ENCODE assay signal across 31 cellular contexts in genomic region chr15:81281925-81282895, GRCh38. TPM values are rescaled to one million over a fixed set of nuclear protein-coding genes. Genes with fewer than 3 reads are reported as not detected.
DNase-seq lines count a peak whose midpoint lies in the region; ATAC-seq, FAIRE-seq and TF ChIP-seq lines count a peak whose summit lies in the region.
"Had no signal": no experiment of that assay in that cellular context is flagged by ENCODE, and none has a peak within 500 bp of the region (broad histone marks: within the 10 kb centered on the region; RNA-seq: fewer than 3 reads in every experiment).

No MANE protein-coding gene starts in this region.

- peaks cover 17% of the 10 kb centered on the region for H3K36me3 Mint-ChIP-seq in activated naive CD4-positive, alpha-beta T cell treated with anti-CD3 and anti-CD28 coated beads, Interleukin-2, amount 50 U/mL, for 24 hours
- H3K36me3 Mint-ChIP-seq in activated naive CD4-positive, alpha-beta T cell treated with anti-CD3 and anti-CD28 coated beads, Interleukin-2, amount 50 U/mL, for 72 hours, result peaks cover 21 to 38% of the 10 kb centered on the region in 2 donors

- H3K9me3 ChIP-seq in esophagus squamous epithelium, result peaks cover 0 to 2% (median 0%) of the 10 kb centered on the region in 3 donors
- H3K9me3 ChIP-seq: mucosa of descending colon, SJSA1, thyroid gland had no signal

- H3K27ac ChIP-seq in esophagus squamous epithelium, result peak overlapping the region in 3 of 4 donors; percentile 32 to 67 (median 55)
- H3K27ac ChIP-seq: heart right ventricle, left lung, parathyroid adenoma, PC-9, right atrium auricular region, SJSA1, thyroid gland had no signal

- H3K4me3 Mint-ChIP-seq in activated naive CD4-positive, alpha-beta T cell treated with anti-CD3 and anti-CD28 coated beads, Interleukin-2, amount 50 U/mL, for 24 hours, result no peak overlapping the region
- H3K4me3 Mint-ChIP-seq: activated CD4-positive, alpha-beta T cell treated with anti-CD3 and anti-CD28 coated beads for 36 hours; activated naive CD8-positive, alpha-beta T cell treated with anti-CD3 and anti-CD28 coated beads, Interleukin-2, amount 10 ng/mL, durations not matched to agents 7 days and 5 days; activated T-helper 1 cell treated with anti-CD3 and anti-CD28 coated beads, Interleukin-12 subunit alpha, Interleukin-12 subunit beta, Interleukin-2, Interleukin-4 antibody, amounts not matched to agents 30 ng/mL and 10 ng/mL and 1 ng/mL, durations not matched to agents 14 hours and 24 hours and 36 hours; CD14-positive monocyte; central memory CD8-positive, alpha-beta T cell; neural crest cell had no signal

- intact Hi-C loops in esophagus squamous epithelium (cut with DNase I), result no loop called here

- FAIRE-seq in GM12891 (lab: Jason Lieb, UNC), result peak; percentile 5
- FAIRE-seq: G401.6, TTC549 had no signal

- DNase-seq in activated naive CD4-positive, alpha-beta T cell treated with anti-CD3 and anti-CD28 coated beads, Interleukin-2, amount 50 U/mL, for 72 hours (ENCODE audit: low spot score in 2 of 2), result no peak
- DNase-seq in GM12891 (ENCODE audit: insufficient read length, low spot score) (no peak), esophagus squamous epithelium (lab: John Stamatoyannopoulos, UW) (no peak), NCI-H187 (lab: John Stamatoyannopoulos, UW) (no peak), globus pallidus (ENCODE audit: low spot score) (no peak)
- DNase-seq in stimulated activated CD8-positive, alpha-beta memory T cell treated with anti-CD3 and anti-CD28 coated beads, Interleukin-4, amount 100 ng/mL, for 48 hours, result peak; percentile 19
- DNase-seq: activated CD4-positive, alpha-beta T cell treated with anti-CD3 and anti-CD28 coated beads for 36 hours; activated naive CD8-positive, alpha-beta T cell treated with anti-CD3 and anti-CD28 coated beads, Interleukin-2, amount 10 ng/mL, durations not matched to agents 7 days and 5 days; DMS 273 treated with DMSO at 0.1 percent for 48 hours; heart right ventricle; KG1; left lung; mucosa of descending colon; NCI-H1436; NCI-H446 treated with DMSO at 0.1 percent for 48 hours; spleen; stimulated activated CD4-positive, alpha-beta T cell treated with anti-CD3 and anti-CD28 coated beads, Interleukin-4, amount 100 ng/mL, for 1 hour; stimulated activated naive CD8-positive, alpha-beta T cell treated with anti-CD3 and anti-CD28 coated beads, Interleukin-15, Interleukin-2, amounts not matched to agents 100 U/mL and 50 U/mL, for 24 hours; thyroid gland had no signal

- H3K27ac Mint-ChIP-seq in activated naive CD4-positive, alpha-beta T cell treated with anti-CD3 and anti-CD28 coated beads, Interleukin-2, amount 50 U/mL, for 24 hours, result peak overlapping the region; percentile 25
- H3K27ac Mint-ChIP-seq in activated naive CD4-positive, alpha-beta T cell treated with anti-CD3 and anti-CD28 coated beads, Interleukin-2, amount 50 U/mL, for 72 hours, result peak overlapping the region in 1 of 2 donors; percentile 9
- H3K27ac Mint-ChIP-seq: activated CD4-positive, alpha-beta T cell treated with anti-CD3 and anti-CD28 coated beads for 36 hours; activated T-helper 1 cell treated with anti-CD3 and anti-CD28 coated beads, Interleukin-12 subunit alpha, Interleukin-12 subunit beta, Interleukin-2, Interleukin-4 antibody, amounts not matched to agents 30 ng/mL and 10 ng/mL and 1 ng/mL, durations not matched to agents 14 hours and 24 hours and 36 hours had no signal

- H3K36me3 ChIP-seq in esophagus squamous epithelium, result peaks cover 0 to 6% (median 0%) of the 10 kb centered on the region in 3 donors
- H3K36me3 ChIP-seq: SJSA1, spleen, thyroid gland had no signal

- no peak for ATAC-seq in activated naive CD4-positive, alpha-beta T cell treated with anti-CD3 and anti-CD28 coated beads, Interleukin-2, amount 50 U/mL, for 72 hours
- no peak for ATAC-seq in HG03097 (IDR thresholded peaks at IDR 0.05; ENCODE audit: low FRiP score, unreplicated experiment)
- ATAC-seq: activated CD4-positive, alpha-beta T cell treated with anti-CD3 and anti-CD28 coated beads for 36 hours; left lung; mucosa of descending colon; stimulated activated naive CD8-positive, alpha-beta T cell treated with anti-CD3 and anti-CD28 coated beads, Interleukin-15, Interleukin-2, amounts not matched to agents 100 U/mL and 50 U/mL, for 24 hours had no signal

- WGBS in esophagus squamous epithelium, 2 donors, result 88 to 93% methylated on average over 18 to 25 of the region's 29 CpGs

- peaks cover 85% of the 10 kb centered on the region for H3K4me1 Mint-ChIP-seq in activated naive CD4-positive, alpha-beta T cell treated with anti-CD3 and anti-CD28 coated beads, Interleukin-2, amount 50 U/mL, for 24 hours
- H3K4me1 Mint-ChIP-seq: neural crest cell had no signal

- no peak for TF ChIP-seq CTCF in esophagus squamous epithelium (IDR thresholded peaks at IDR 0.05)

- peaks cover 13% of the 10 kb centered on the region for H3K9me3 Mint-ChIP-seq in activated naive CD4-positive, alpha-beta T cell treated with anti-CD3 and anti-CD28 coated beads, Interleukin-2, amount 50 U/mL, for 24 hours
- peaks cover 5 to 32% of the 10 kb centered on the region in 2 donors for H3K9me3 Mint-ChIP-seq in activated naive CD4-positive, alpha-beta T cell treated with anti-CD3 and anti-CD28 coated beads, Interleukin-2, amount 50 U/mL, for 72 hours

- no peaks in the 10 kb centered on the region for H3K27me3 Mint-ChIP-seq in activated naive CD4-positive, alpha-beta T cell treated with anti-CD3 and anti-CD28 coated beads, Interleukin-2, amount 50 U/mL, for 24 hours
- H3K27me3 Mint-ChIP-seq: activated CD4-positive, alpha-beta T cell treated with anti-CD3 and anti-CD28 coated beads for 36 hours; activated naive CD8-positive, alpha-beta T cell treated with anti-CD3 and anti-CD28 coated beads, Interleukin-2, amount 10 ng/mL, durations not matched to agents 7 days and 5 days; central memory CD8-positive, alpha-beta T cell had no signal

- no peaks in the 10 kb centered on the region for H3K27me3 ChIP-seq in esophagus squamous epithelium
- H3K27me3 ChIP-seq: heart right ventricle, left lung, right atrium auricular region, spleen, thyroid gland had no signal

- peaks cover 0 to 42% (median 0%) of the 10 kb centered on the region in 3 donors for H3K4me1 ChIP-seq in esophagus squamous epithelium
- H3K4me1 ChIP-seq: right atrium auricular region had no signal

- no peak overlapping the region for H3K4me3 ChIP-seq in esophagus squamous epithelium
- H3K4me3 ChIP-seq: heart right ventricle, left lung, mucosa of descending colon, PC-9, right atrium auricular region, SJSA1, spleen, thyroid gland had no signal

- TF ChIP-seq POLR2A in GM12891 (IDR thresholded peaks at IDR 0.05; ENCODE audit: low read depth, low read length) (no peak), esophagus squamous epithelium (IDR thresholded peaks at IDR 0.05) (no peak)

TF ChIP-seq in GM12891, 5 proteins besides CTCF, POLR2A, EP300 and RAD21:
- TF ChIP-seq PAX5 (IDR thresholded peaks at IDR 0.05; ENCODE audit: insufficient read depth, low read length, severe bottlenecking), result no peak
- TF ChIP-seq SPI1 (IDR thresholded peaks at IDR 0.05; ENCODE audit: low read depth, low read length), result no peak
- no peak for TF ChIP-seq POU2F2 (IDR thresholded peaks at IDR 0.05; ENCODE audit: low read depth, low read length)
- TF ChIP-seq POLR2AphosphoS5 (IDR thresholded peaks at IDR 0.05; ENCODE audit: low read depth, low read length), result no peak
- no peak for TF ChIP-seq TAF1 (IDR thresholded peaks at IDR 0.05; ENCODE audit: low read depth, low read length)
TF ChIP-seq in GM12891: peak in this region for 0.

RNA-seq across cellular contexts. Expression of gene STARD5, which starts 41.7 kb away (rescaled TPM):
- total RNA-seq in activated naive CD4-positive, alpha-beta T cell treated with anti-CD3 and anti-CD28 coated beads, Interleukin-2, amount 50 U/mL, for 72 hours, result 1 to 10 TPM; 8.0 to 8.8 TPM
- 1.8 TPM for polyA plus RNA-seq in GM12891 (2012; ENCODE audit: low read depth, missing spikeins)
- 10 to 100 TPM; 14.9 to 21.2 (median 17.5) TPM for total RNA-seq in esophagus squamous epithelium
